32 cellular contexts compared by ENCODE assay signal in the genomic region with DNA sequence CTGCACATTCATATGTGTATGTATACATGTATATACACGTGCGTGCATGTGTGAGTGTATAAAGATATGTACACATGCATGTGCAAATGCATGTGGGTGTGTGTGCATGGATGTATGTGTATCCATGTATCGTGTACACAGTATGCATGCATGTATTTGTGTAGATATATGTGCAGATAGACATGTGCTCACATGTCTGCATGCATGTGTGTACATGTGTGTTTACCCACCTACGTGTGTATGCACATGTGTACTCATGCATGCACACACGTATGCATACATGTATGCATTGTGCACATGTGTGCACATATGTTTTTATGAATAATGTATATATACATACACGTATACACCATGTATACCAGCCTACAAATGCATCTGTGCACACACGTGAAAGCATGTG.
"Had no signal": no experiment of that assay in that cellular context is flagged by ENCODE, and none has a peak within 500 bp of the region (broad histone marks: within the 10 kb centered on the region; RNA-seq: fewer than 3 reads in every experiment).

No MANE protein-coding gene starts in this region.

- H3K27me3 ChIP-seq: body of pancreas had no signal

- H3K4me3 Mint-ChIP-seq: activated B cell treated with CpG ODN at 0.5 μM for 24 hours; activated CD8-positive, alpha-beta T cell treated with anti-CD3 and anti-CD28 coated beads for 36 hours; activated naive CD8-positive, alpha-beta T cell; activated T-cell treated with anti-CD3 and anti-CD28 coated beads, Interleukin-2, amount 50 U/mL, for 4 hours; activated T-helper 17 cell treated with anti-CD3 and anti-CD28 coated beads, Interleukin-2, amount 50 U/mL, for 72 hours; effector memory CD8-positive, alpha-beta T cell; T-helper 17 cell; T-helper 2 cell treated with Interferon-gamma antibody and Interleukin-4, amounts not matched to agents 5 μg/mL and 100 μg/mL, for 36 hours had no signal

- H3K36me3 ChIP-seq: gastrocnemius medialis, heart left ventricle, WERI-Rb-1 had no signal

- H3K4me3 ChIP-seq: body of pancreas, gastrocnemius medialis, heart left ventricle had no signal

- H3K4me1 Mint-ChIP-seq: activated B cell treated with CpG ODN at 0.5 μM for 24 hours; activated T-helper 17 cell treated with anti-CD3 and anti-CD28 coated beads, Interleukin-2, amount 50 U/mL, for 72 hours; T-helper 17 cell had no signal

- H3K9me3 ChIP-seq: body of pancreas, gastrocnemius medialis had no signal

- H3K27ac Mint-ChIP-seq: activated B cell treated with CpG ODN at 0.5 μM for 24 hours; activated CD8-positive, alpha-beta T cell treated with anti-CD3 and anti-CD28 coated beads for 36 hours; activated naive CD8-positive, alpha-beta T cell; activated T-helper 17 cell treated with anti-CD3 and anti-CD28 coated beads, Interleukin-2, amount 50 U/mL, for 72 hours; effector memory CD8-positive, alpha-beta T cell; T-helper 17 cell; T-helper 2 cell treated with Interferon-gamma antibody and Interleukin-4, amounts not matched to agents 5 μg/mL and 100 μg/mL, for 36 hours had no signal

- H3K4me1 ChIP-seq: body of pancreas, gastrocnemius medialis, heart left ventricle had no signal

- FAIRE-seq: colon, endometrium had no signal

- DNase-seq: activated B cell treated with CpG ODN at 0.5 μM for 24 hours; activated CD4-positive, alpha-beta T cell treated with anti-CD3 and anti-CD28 coated beads for 48 hours; activated CD4-positive, alpha-beta T cell treated with anti-CD3 and anti-CD28 coated beads, Interleukin-2, amount 50 U/mL, for 1 hour; activated CD4-positive, alpha-beta T cell treated with anti-CD3 and anti-CD28 coated beads, Interleukin-2, amount 50 U/mL, for 48 hours; activated CD8-positive, alpha-beta memory T cell treated with anti-CD3 and anti-CD28 coated beads for 24 hours; activated CD8-positive, alpha-beta T cell treated with anti-CD3 and anti-CD28 coated beads for 36 hours; activated effector memory CD4-positive, alpha-beta T cell treated with Interleukin-2 at 50 U/mL for 16 hours; activated gamma-delta T cell treated with Interleukin-2 at 50 U/mL for 16 hours; activated naive CD4-positive, alpha-beta T cell treated with anti-CD3 and anti-CD28 coated beads, Interleukin-2, amount 50 U/mL, for 16 hours; activated naive CD4-positive, alpha-beta T cell treated with Interleukin-2 at 50 U/mL for 16 hours; activated T-cell treated with anti-CD3 and anti-CD28 coated beads, Interleukin-2, amount 50 U/mL, for 4 hours; amniotic stem cell; aorta; body of pancreas; caudate nucleus; cortex of kidney; dermis blood vessel endothelial cell; effector CD4-positive, alpha-beta T cell; effector memory CD8-positive, alpha-beta T cell; foreskin fibroblast; gastrocnemius medialis; glutamatergic neuron; heart left ventricle; T-helper 1 cell; T-helper 17 cell; T1000; WERI-Rb-1 had no signal

- H3K27ac ChIP-seq: body of pancreas, gastrocnemius medialis, heart left ventricle, WERI-Rb-1 had no signal

- H3K9me3 Mint-ChIP-seq: activated T-helper 17 cell treated with anti-CD3 and anti-CD28 coated beads, Interleukin-2, amount 50 U/mL, for 72 hours; effector memory CD8-positive, alpha-beta T cell had no signal
